In genomic region chr19:57280165-57280912, GRCh38 we compare ENCODE assay signal across 1 cellular context.
TF ChIP-seq lines count a peak whose summit lies in the region.

ZNF460 (plus strand) TSS chr19:57280485; CDS start chr19:57280807, 322 bp downstream.

TF ChIP-seq in WTC11, 78 proteins besides CTCF, POLR2A, EP300 and RAD21 (continued from another document):
- 0 out of 2 replicates have a peak, but pooled peaks have one; percentile 51 for TF ChIP-seq RELA (CRISPR knock-in tag; IDR thresholded peaks at IDR 0.05; ENCODE audit: borderline replicate concordance)
- TF ChIP-seq, protein P1, sequence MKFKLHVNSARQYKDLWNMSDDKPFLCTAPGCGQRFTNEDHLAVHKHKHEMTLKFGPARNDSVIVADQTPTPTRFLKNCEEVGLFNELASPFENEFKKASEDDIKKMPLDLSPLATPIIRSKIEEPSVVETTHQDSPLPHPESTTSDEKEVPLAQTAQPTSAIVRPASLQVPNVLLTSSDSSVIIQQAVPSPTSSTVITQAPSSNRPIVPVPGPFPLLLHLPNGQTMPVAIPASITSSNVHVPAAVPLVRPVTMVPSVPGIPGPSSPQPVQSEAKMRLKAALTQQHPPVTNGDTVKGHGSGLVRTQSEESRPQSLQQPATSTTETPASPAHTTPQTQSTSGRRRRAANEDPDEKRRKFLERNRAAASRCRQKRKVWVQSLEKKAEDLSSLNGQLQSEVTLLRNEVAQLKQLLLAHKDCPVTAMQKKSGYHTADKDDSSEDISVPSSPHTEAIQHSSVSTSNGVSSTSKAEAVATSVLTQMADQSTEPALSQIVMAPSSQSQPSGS (CRISPR knock-in tag; IDR thresholded peaks at IDR 0.05; ENCODE audit: borderline replicate concordance, low read depth): 0 out of 2 replicates have a peak, but pooled peaks have one; percentile 29
- TF ChIP-seq, protein P2, sequence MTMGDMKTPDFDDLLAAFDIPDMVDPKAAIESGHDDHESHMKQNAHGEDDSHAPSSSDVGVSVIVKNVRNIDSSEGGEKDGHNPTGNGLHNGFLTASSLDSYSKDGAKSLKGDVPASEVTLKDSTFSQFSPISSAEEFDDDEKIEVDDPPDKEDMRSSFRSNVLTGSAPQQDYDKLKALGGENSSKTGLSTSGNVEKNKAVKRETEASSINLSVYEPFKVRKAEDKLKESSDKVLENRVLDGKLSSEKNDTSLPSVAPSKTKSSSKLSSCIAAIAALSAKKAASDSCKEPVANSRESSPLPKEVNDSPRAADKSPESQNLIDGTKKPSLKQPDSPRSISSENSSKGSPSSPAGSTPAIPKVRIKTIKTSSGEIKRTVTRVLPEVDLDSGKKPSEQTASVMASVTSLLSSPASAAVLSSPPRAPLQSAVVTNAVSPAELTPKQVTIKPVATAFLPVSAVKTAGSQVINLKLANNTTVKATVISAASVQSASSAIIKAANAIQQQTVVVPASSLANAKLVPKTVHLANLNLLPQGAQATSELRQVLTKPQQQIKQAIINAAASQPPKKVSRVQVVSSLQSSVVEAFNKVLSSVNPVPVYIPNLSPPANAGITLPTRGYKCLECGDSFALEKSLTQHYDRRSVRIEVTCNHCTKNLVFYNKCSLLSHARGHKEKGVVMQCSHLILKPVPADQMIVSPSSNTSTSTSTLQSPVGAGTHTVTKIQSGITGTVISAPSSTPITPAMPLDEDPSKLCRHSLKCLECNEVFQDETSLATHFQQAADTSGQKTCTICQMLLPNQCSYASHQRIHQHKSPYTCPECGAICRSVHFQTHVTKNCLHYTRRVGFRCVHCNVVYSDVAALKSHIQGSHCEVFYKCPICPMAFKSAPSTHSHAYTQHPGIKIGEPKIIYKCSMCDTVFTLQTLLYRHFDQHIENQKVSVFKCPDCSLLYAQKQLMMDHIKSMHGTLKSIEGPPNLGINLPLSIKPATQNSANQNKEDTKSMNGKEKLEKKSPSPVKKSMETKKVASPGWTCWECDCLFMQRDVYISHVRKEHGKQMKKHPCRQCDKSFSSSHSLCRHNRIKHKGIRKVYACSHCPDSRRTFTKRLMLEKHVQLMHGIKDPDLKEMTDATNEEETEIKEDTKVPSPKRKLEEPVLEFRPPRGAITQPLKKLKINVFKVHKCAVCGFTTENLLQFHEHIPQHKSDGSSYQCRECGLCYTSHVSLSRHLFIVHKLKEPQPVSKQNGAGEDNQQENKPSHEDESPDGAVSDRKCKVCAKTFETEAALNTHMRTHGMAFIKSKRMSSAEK (CRISPR knock-in tag; IDR thresholded peaks at IDR 0.05; ENCODE audit: borderline replicate concordance): no peak; the same call in 1 of the 2 replicates
- TF ChIP-seq TP53 (CRISPR knock-in tag; IDR thresholded peaks at IDR 0.05): no peak
- TF ChIP-seq ZNF281 (CRISPR knock-in tag; IDR thresholded peaks at IDR 0.05): no peak
- TF ChIP-seq, protein P3, sequence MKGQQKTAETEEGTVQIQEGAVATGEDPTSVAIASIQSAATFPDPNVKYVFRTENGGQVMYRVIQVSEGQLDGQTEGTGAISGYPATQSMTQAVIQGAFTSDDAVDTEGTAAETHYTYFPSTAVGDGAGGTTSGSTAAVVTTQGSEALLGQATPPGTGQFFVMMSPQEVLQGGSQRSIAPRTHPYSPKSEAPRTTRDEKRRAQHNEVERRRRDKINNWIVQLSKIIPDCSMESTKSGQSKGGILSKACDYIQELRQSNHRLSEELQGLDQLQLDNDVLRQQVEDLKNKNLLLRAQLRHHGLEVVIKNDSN (CRISPR knock-in tag; IDR thresholded peaks at IDR 0.05): no peak
- TF ChIP-seq SP1 (CRISPR knock-in tag; conservative IDR thresholded peaks at IDR 0.05): peak; percentile 84
- TF ChIP-seq, protein P4, sequence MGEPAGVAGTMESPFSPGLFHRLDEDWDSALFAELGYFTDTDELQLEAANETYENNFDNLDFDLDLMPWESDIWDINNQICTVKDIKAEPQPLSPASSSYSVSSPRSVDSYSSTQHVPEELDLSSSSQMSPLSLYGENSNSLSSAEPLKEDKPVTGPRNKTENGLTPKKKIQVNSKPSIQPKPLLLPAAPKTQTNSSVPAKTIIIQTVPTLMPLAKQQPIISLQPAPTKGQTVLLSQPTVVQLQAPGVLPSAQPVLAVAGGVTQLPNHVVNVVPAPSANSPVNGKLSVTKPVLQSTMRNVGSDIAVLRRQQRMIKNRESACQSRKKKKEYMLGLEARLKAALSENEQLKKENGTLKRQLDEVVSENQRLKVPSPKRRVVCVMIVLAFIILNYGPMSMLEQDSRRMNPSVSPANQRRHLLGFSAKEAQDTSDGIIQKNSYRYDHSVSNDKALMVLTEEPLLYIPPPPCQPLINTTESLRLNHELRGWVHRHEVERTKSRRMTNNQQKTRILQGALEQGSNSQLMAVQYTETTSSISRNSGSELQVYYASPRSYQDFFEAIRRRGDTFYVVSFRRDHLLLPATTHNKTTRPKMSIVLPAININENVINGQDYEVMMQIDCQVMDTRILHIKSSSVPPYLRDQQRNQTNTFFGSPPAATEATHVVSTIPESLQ (CRISPR knock-in tag; IDR thresholded peaks at IDR 0.05): no peak
- TF ChIP-seq E2F1 (CRISPR knock-in tag; IDR thresholded peaks at IDR 0.05): 0 out of 2 replicates have a peak, but pooled peaks have one; percentile 38
- peak; percentile 41; the same call in 1 of the 2 replicates for TF ChIP-seq MYBL2 (CRISPR knock-in tag; IDR thresholded peaks at IDR 0.05)
- no peak for TF ChIP-seq NFATC4 (CRISPR knock-in tag; IDR thresholded peaks at IDR 0.05)
- TF ChIP-seq CREB1 (CRISPR knock-in tag; IDR thresholded peaks at IDR 0.05): 0 out of 2 replicates have a peak, but pooled peaks have one; percentile 6
- no peak for TF ChIP-seq HMGA2 (CRISPR knock-in tag; IDR thresholded peaks at IDR 0.05)
- peak; percentile 80 for TF ChIP-seq GABPB1 (CRISPR knock-in tag; IDR thresholded peaks at IDR 0.05)
- TF ChIP-seq, protein P5, sequence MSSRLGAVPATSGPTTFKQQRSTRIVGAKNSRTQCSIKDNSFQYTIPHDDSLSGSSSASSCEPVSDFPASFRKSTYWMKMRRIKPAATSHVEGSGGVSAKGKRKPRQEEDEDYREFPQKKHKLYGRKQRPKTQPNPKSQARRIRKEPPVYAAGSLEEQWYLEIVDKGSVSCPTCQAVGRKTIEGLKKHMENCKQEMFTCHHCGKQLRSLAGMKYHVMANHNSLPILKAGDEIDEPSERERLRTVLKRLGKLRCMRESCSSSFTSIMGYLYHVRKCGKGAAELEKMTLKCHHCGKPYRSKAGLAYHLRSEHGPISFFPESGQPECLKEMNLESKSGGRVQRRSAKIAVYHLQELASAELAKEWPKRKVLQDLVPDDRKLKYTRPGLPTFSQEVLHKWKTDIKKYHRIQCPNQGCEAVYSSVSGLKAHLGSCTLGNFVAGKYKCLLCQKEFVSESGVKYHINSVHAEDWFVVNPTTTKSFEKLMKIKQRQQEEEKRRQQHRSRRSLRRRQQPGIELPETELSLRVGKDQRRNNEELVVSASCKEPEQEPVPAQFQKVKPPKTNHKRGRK (CRISPR knock-in tag; IDR thresholded peaks at IDR 0.05; ENCODE audit: borderline replicate concordance): no peak
- 0 out of 2 replicates have a peak, but pooled peaks have one; percentile 22 for TF ChIP-seq ZNF263 (CRISPR knock-in tag; IDR thresholded peaks at IDR 0.05; ENCODE audit: low read depth)
- peak; percentile 93; the same call in 1 of the 2 replicates for TF ChIP-seq FOXK1 (CRISPR knock-in tag; IDR thresholded peaks at IDR 0.05)
- TF ChIP-seq IRF1 (CRISPR knock-in tag; IDR thresholded peaks at IDR 0.05): 0 out of 2 replicates have a peak, but pooled peaks have one; percentile 48
- TF ChIP-seq MAX (CRISPR knock-in tag; IDR thresholded peaks at IDR 0.05): peak; percentile 10; the same call in 1 of the 2 replicates
- TF ChIP-seq, protein P6, sequence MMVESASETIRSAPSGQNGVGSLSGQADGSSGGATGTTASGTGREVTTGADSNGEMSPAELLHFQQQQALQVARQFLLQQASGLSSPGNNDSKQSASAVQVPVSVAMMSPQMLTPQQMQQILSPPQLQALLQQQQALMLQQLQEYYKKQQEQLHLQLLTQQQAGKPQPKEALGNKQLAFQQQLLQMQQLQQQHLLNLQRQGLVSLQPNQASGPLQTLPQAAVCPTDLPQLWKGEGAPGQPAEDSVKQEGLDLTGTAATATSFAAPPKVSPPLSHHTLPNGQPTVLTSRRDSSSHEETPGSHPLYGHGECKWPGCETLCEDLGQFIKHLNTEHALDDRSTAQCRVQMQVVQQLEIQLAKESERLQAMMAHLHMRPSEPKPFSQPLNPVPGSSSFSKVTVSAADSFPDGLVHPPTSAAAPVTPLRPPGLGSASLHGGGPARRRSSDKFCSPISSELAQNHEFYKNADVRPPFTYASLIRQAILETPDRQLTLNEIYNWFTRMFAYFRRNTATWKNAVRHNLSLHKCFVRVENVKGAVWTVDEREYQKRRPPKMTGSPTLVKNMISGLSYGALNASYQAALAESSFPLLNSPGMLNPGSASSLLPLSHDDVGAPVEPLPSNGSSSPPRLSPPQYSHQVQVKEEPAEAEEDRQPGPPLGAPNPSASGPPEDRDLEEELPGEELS (CRISPR knock-in tag; IDR thresholded peaks at IDR 0.05): peak; percentile 80
TF ChIP-seq in WTC11: peak in this region for 19.
